Comparison of ENCODE assay signal across 17 cellular contexts in the genomic region with DNA sequence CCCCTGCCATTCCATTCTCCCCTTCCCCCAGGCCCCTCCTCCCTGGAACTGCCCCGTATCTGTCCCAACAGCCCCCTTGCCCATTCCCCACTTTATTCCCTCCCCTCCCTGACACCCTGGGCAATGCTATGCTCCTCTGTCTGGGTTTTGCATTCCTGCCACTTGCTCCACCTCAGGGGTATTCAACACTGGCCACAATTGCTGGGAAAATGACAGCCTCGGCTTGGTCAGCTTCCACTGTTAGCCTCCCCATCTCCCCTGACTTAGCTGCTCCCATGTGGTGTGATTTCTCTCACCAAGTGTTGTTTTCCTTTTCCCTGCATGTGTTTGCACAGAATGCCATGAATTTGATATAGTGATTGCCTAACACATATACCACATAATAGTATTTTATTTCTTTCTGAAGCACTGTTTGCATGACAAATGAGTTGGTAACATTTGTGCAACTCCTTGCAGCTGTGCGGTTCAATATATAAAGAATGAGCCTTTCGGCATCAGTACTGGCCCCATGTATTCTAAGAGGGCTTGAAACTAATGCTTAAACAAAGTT. TPM values are rescaled to one million over a fixed set of nuclear protein-coding genes. Genes with fewer than 3 reads are reported as not detected.
DNase-seq lines count a peak whose midpoint lies in the region; ATAC-seq, FAIRE-seq and TF ChIP-seq lines count a peak whose summit lies in the region.
"Had no signal": no experiment of that assay in that cellular context is flagged by ENCODE, and none has a peak within 500 bp of the region (broad histone marks: within the 10 kb centered on the region; RNA-seq: fewer than 3 reads in every experiment).

No MANE protein-coding gene starts in this region.

- H3K4me2 ChIP-seq in astrocyte (ENCODE audit: low read length), result no peak overlapping the region

- no peaks in the 10 kb centered on the region for H3K9me3 Mint-ChIP-seq in stimulated activated naive CD8-positive, alpha-beta T cell treated with anti-CD3 and anti-CD28 coated beads, Interleukin-15, Interleukin-2, amounts not matched to agents 100 ng/mL and 50 ng/mL, for 24 hours
- no peaks in the 10 kb centered on the region for H3K9me3 Mint-ChIP-seq in stimulated activated naive CD8-positive, alpha-beta T cell treated with anti-CD3 and anti-CD28 coated beads, Interleukin-15, amount 100 ng/mL, for 72 hours
- H3K9me3 Mint-ChIP-seq in astrocyte (ENCODE audit: unreplicated experiment), result no peaks in the 10 kb centered on the region

- peaks cover 8% of the 10 kb centered on the region for H3K36me3 Mint-ChIP-seq in stimulated activated naive CD8-positive, alpha-beta T cell treated with anti-CD3 and anti-CD28 coated beads, Interleukin-15, Interleukin-2, amounts not matched to agents 100 ng/mL and 50 ng/mL, for 24 hours (ENCODE audit: low read depth)
- peaks cover 3% of the 10 kb centered on the region for H3K36me3 Mint-ChIP-seq in astrocyte (ENCODE audit: low read depth, unreplicated experiment)

- peaks cover 36% of the 10 kb centered on the region for H3K4me1 Mint-ChIP-seq in stimulated activated naive CD8-positive, alpha-beta T cell treated with anti-CD3 and anti-CD28 coated beads, Interleukin-15, Interleukin-2, amounts not matched to agents 100 ng/mL and 50 ng/mL, for 24 hours (ENCODE audit: low read depth)
- peaks cover 35% of the 10 kb centered on the region for H3K4me1 Mint-ChIP-seq in stimulated activated naive CD8-positive, alpha-beta T cell treated with anti-CD3 and anti-CD28 coated beads, Interleukin-15, amount 100 ng/mL, for 72 hours
- peaks cover 44% of the 10 kb centered on the region for H3K4me1 Mint-ChIP-seq in astrocyte (ENCODE audit: low read depth, unreplicated experiment)

- peaks cover 24% of the 10 kb centered on the region for H4K20me1 ChIP-seq in astrocyte (ENCODE audit: insufficient read depth, low read length)

- H3K4me1 ChIP-seq in astrocyte (ENCODE audit: insufficient read depth, low read length), result peaks cover 29% of the 10 kb centered on the region
- H3K4me1 ChIP-seq in foreskin keratinocyte, result peaks cover 3% of the 10 kb centered on the region

- H3K27me3 Mint-ChIP-seq in stimulated activated naive CD8-positive, alpha-beta T cell treated with anti-CD3 and anti-CD28 coated beads, Interleukin-15, Interleukin-2, amounts not matched to agents 100 ng/mL and 50 ng/mL, for 24 hours, result no peaks in the 10 kb centered on the region
- no peaks in the 10 kb centered on the region for H3K27me3 Mint-ChIP-seq in stimulated activated naive CD8-positive, alpha-beta T cell treated with anti-CD3 and anti-CD28 coated beads, Interleukin-15, amount 100 ng/mL, for 72 hours
- H3K27me3 Mint-ChIP-seq in astrocyte (ENCODE audit: low read depth, unreplicated experiment), result peaks cover 6% of the 10 kb centered on the region

- DNase-seq in stimulated activated naive CD8-positive, alpha-beta T cell treated with anti-CD3 and anti-CD28 coated beads, Interleukin-15, amount 100 ng/mL, for 72 hours, result no peak
- DNase-seq in astrocyte (ENCODE audit: low read depth), result no peak
- DNase-seq in myocyte (ENCODE audit: low read depth), result peak; percentile 85
- no peak for DNase-seq in foreskin keratinocyte
- DNase-seq in hypothalamus (lab: John Stamatoyannopoulos, UW), result no peak
- DNase-seq: activated CD4-positive, alpha-beta T cell treated with anti-CD3 and anti-CD28 coated beads for 48 hours; AML-193; DMS153; dorsolateral prefrontal cortex; esophagus squamous epithelium; NCI-H1105 treated with DMSO at 0.1 percent for 48 hours; NK-92 treated with Interleukin-12 subunit alpha and Interleukin-12 subunit beta, amount 100 ng/mL, for 24 hours; retina had no signal

- H3K27me3 ChIP-seq in astrocyte (ENCODE audit: insufficient read depth, low read length), result peaks cover 18% of the 10 kb centered on the region
- H3K27me3 ChIP-seq in foreskin keratinocyte, result peaks cover 18% of the 10 kb centered on the region
- H3K27me3 ChIP-seq: dorsolateral prefrontal cortex had no signal

- no peaks in the 10 kb centered on the region for H3K9me3 ChIP-seq in astrocyte (ENCODE audit: insufficient read depth, low read depth, low read length)
- H3K9me3 ChIP-seq: esophagus squamous epithelium had no signal

- no peak overlapping the region for H3K27ac Mint-ChIP-seq in stimulated activated naive CD8-positive, alpha-beta T cell treated with anti-CD3 and anti-CD28 coated beads, Interleukin-15, Interleukin-2, amounts not matched to agents 100 ng/mL and 50 ng/mL, for 24 hours
- no peak overlapping the region for H3K27ac Mint-ChIP-seq in stimulated activated naive CD8-positive, alpha-beta T cell treated with anti-CD3 and anti-CD28 coated beads, Interleukin-15, amount 100 ng/mL, for 72 hours
- peak overlapping the region; percentile 23 for H3K27ac Mint-ChIP-seq in astrocyte (ENCODE audit: unreplicated experiment)

- no peak overlapping the region for H3K9ac ChIP-seq in astrocyte (ENCODE audit: low read length)

- ATAC-seq in stimulated activated naive CD8-positive, alpha-beta T cell treated with anti-CD3 and anti-CD28 coated beads, Interleukin-15, amount 100 ng/mL, for 72 hours, result no peak
- ATAC-seq in foreskin keratinocyte (no peak), GM19467 (IDR thresholded peaks at IDR 0.05; ENCODE audit: unreplicated experiment) (no peak)

- H3K36me3 ChIP-seq in astrocyte (ENCODE audit: insufficient read depth, low read length), result no peaks in the 10 kb centered on the region

- no peak overlapping the region for H3K27ac ChIP-seq in astrocyte (ENCODE audit: low read depth, low read length)
- H3K27ac ChIP-seq in foreskin keratinocyte, result no peak overlapping the region
- H3K27ac ChIP-seq: esophagus squamous epithelium had no signal

- no peak overlapping the region for H3K4me3 ChIP-seq in astrocyte (ENCODE audit: insufficient read depth, low read depth, low read length)

- FAIRE-seq in astrocyte (lab: Jason Lieb, UNC), result no peak

- peak overlapping the region; percentile 14 for H3K4me3 Mint-ChIP-seq in stimulated activated naive CD8-positive, alpha-beta T cell treated with anti-CD3 and anti-CD28 coated beads, Interleukin-15, Interleukin-2, amounts not matched to agents 100 ng/mL and 50 ng/mL, for 24 hours
- H3K4me3 Mint-ChIP-seq in stimulated activated naive CD8-positive, alpha-beta T cell treated with anti-CD3 and anti-CD28 coated beads, Interleukin-15, amount 100 ng/mL, for 72 hours, result peak overlapping the region in 1 of 2 donors; percentile 18
- H3K4me3 Mint-ChIP-seq in astrocyte (ENCODE audit: unreplicated experiment), result peak overlapping the region; percentile 87

- H2AFZ ChIP-seq in astrocyte (ENCODE audit: low read depth, low read length), result no peak overlapping the region

- TF ChIP-seq CTCF in astrocyte (IDR thresholded peaks at IDR 0.05; ENCODE audit: insufficient read depth, low read depth, low read length) (no peak), foreskin keratinocyte (conservative IDR thresholded peaks at IDR 0.05) (no peak)

- peaks cover 43% of the 10 kb centered on the region for H3K79me2 ChIP-seq in astrocyte (ENCODE audit: insufficient read depth, low read length)

RNA-seq across cellular contexts. Expression of a gene that starts 1.5 kb away (rescaled TPM):
- 57.1 and 62.2 TPM in 2 replicates for total RNA-seq in astrocyte
- 51.9 and 53.8 TPM in 2 replicates for total RNA-seq in myocyte
- 57.6 TPM for polyA plus RNA-seq in myocyte (2012)
- 54.2 and 56.5 TPM in 2 replicates for total RNA-seq in foreskin keratinocyte
- polyA plus RNA-seq in foreskin keratinocyte, result 51.7 and 53.6 TPM in 2 replicates

RNA-seq across cellular contexts. Expression of a gene that starts 13.4 kb away (rescaled TPM):
- total RNA-seq in astrocyte (not detected in 2 replicates), myocyte (not detected in 2 replicates), foreskin keratinocyte (not detected in 2 replicates)
- polyA plus RNA-seq in myocyte (2012), result not detected
- polyA plus RNA-seq in foreskin keratinocyte, result not detected in 2 replicates
- total RNA-seq: dorsolateral prefrontal cortex; esophagus squamous epithelium; subcutaneous adipose tissue; T-helper 2 cell treated with Interferon-gamma antibody and Interleukin-4, amounts not matched to agents 100 ng/mL and 5 ng/mL, for 36 hours had no signal

RNA-seq across cellular contexts. Expression of a gene that starts 43.7 kb away (rescaled TPM):
- 4.5 and 4.6 TPM in 2 replicates for total RNA-seq in astrocyte
- 70.3 and 72.6 TPM in 2 replicates for total RNA-seq in myocyte
- 40.7 TPM for polyA plus RNA-seq in myocyte (2012)
- not detected in 2 replicates for total RNA-seq in foreskin keratinocyte
- not detected in 2 replicates for polyA plus RNA-seq in foreskin keratinocyte
- total RNA-seq: T-helper 2 cell treated with Interferon-gamma antibody and Interleukin-4, amounts not matched to agents 100 ng/mL and 5 ng/mL, for 36 hours had no signal

Comparison
In these comparisons a context has a peak if more than half of its experiments do, and no peak if none do; other contexts are left out.
1. RNA of a gene that starts 43.7 kb away (total RNA-seq): 70.3 to 72.6 TPM in myocyte; 4.5 to 4.6 TPM in astrocyte and not detected in foreskin keratinocyte; every median in the first group is over 10 times any median in the second.